ENCODE assay signal across 8 cellular contexts in the genomic region with DNA sequence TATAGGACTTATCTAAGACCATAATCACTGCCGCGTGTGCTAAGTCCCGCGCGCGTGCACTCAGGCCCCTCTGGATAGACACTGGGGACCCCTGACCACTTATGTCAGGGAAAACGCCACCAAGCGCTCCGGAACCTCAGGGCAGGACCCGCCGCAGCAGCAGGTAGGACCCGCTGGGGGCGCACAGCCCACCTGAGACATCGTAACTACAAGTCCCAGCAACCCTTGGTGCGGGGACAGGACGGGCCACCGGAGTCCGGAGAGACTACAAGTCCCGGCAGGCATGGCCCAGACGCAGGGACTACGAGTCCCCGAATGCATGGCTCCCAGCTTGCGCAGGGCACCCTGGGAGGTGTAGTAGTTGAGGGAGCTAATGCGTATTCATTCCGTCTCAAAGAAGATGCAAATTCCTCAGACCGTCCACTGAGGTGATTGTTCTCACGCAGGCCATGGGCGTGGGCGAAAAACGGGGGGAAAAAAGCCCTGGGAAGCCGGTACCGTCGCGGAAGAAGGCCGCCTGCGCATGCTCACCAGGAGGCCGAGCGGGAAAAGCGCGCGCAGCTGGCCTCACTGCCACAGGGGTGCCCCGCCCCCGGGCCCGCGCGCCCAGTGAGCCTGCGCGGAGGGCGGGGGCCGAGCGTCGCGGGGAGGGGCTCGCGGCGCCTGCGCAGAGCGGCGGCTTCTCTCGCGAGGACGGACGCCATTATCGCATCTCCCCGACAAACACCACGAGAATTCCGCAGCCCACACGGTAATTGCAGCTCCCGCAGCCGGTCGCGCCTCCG. TPM values are rescaled to one million over a fixed set of nuclear protein-coding genes. Genes with fewer than 3 reads are reported as not detected.
DNase-seq lines count a peak whose midpoint lies in the region; ATAC-seq and TF ChIP-seq lines count a peak whose summit lies in the region.

A gene with protein sequence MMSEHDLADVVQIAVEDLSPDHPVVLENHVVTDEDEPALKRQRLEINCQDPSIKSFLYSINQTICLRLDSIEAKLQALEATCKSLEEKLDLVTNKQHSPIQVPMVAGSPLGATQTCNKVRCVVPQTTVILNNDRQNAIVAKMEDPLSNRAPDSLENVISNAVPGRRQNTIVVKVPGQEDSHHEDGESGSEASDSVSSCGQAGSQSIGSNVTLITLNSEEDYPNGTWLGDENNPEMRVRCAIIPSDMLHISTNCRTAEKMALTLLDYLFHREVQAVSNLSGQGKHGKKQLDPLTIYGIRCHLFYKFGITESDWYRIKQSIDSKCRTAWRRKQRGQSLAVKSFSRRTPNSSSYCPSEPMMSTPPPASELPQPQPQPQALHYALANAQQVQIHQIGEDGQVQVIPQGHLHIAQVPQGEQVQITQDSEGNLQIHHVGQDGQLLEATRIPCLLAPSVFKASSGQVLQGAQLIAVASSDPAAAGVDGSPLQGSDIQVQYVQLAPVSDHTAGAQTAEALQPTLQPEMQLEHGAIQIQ (plus strand): TSS at position 670 of the 785 bp plus-strand sequence. CDS start 23,682 bp downstream, outside the sequence.

- peak; percentile 99 for DNase-seq in GM12864 (ENCODE audit: low read depth)
- DNase-seq in NCI-H1092 treated with DMSO at 0.1 percent for 48 hours (lab: John Stamatoyannopoulos, UW): peak; percentile 99
- peak; percentile 95 for DNase-seq in SKM-1 (lab: John Stamatoyannopoulos, UW; ENCODE audit: unreplicated experiment)
- DNase-seq in activated naive CD4-positive, alpha-beta T cell treated with anti-CD3 and anti-CD28 coated beads, Interleukin-2, amount 50 U/mL, for 72 hours (ENCODE audit: low spot score in 2 of 2): peak; percentile 98
- peak; percentile 93 for DNase-seq in glomerular endothelial cell (ENCODE audit: extremely low read depth, low read depth, low spot score)
- DNase-seq in occipital lobe (lab: John Stamatoyannopoulos, UW): peak; percentile 96

- peak; percentile 85 for ATAC-seq in HG02623 (IDR thresholded peaks at IDR 0.05; ENCODE audit: unreplicated experiment)
- peak; percentile 92 to 96 for ATAC-seq in activated naive CD4-positive, alpha-beta T cell treated with anti-CD3 and anti-CD28 coated beads, Interleukin-2, amount 50 U/mL, for 72 hours

- H3K36me3 Mint-ChIP-seq in activated naive CD4-positive, alpha-beta T cell treated with anti-CD3 and anti-CD28 coated beads, Interleukin-2, amount 50 U/mL, for 72 hours: peaks cover 15 to 24% of the 10 kb centered on the region in 2 donors

- peak within 1 kb of the TSS; percentile 94 to 100 for H3K27ac Mint-ChIP-seq in activated naive CD4-positive, alpha-beta T cell treated with anti-CD3 and anti-CD28 coated beads, Interleukin-2, amount 50 U/mL, for 72 hours

- H3K4me3 ChIP-seq in GM12864 (ENCODE audit: low read depth, low read length): peak within 1 kb of the TSS; percentile 87

- H3K9me3 Mint-ChIP-seq in activated naive CD4-positive, alpha-beta T cell treated with anti-CD3 and anti-CD28 coated beads, Interleukin-2, amount 50 U/mL, for 72 hours: no peaks in the 10 kb centered on the region

- H3K27ac ChIP-seq in temporal lobe (ENCODE audit: low read depth, low read length): peak within 1 kb of the TSS; percentile 94

- TF ChIP-seq CTCF in GM12864 (IDR thresholded peaks at IDR 0.05; ENCODE audit: low read depth, low read length, missing control alignments): peak; percentile 67

RNA-seq across cellular contexts. Expression of the gene that starts here (rescaled TPM):
- 10 to 100 TPM; 44.6 to 46.8 TPM for total RNA-seq in activated naive CD4-positive, alpha-beta T cell treated with anti-CD3 and anti-CD28 coated beads, Interleukin-2, amount 50 U/mL, for 72 hours
- total RNA-seq in glomerular endothelial cell (14.8 and 21.1 TPM in 2 replicates), occipital lobe (34.3 TPM), temporal lobe (21.4 TPM)

Comparison
In these comparisons a context has a peak if more than half of its experiments do, and no peak if none do; other contexts are left out.
1. Peak in every context shown above with its lines: DNase-seq, ATAC-seq, H3K4me3 ChIP-seq and H3K27ac ChIP-seq.